ENCODE assay signal across 15 cellular contexts in genomic region chr17:17467720-17468119, GRCh38. TPM values are rescaled to one million over a fixed set of nuclear protein-coding genes. Genes with fewer than 3 reads are reported as not detected.
DNase-seq lines count a peak whose midpoint lies in the region; ATAC-seq and TF ChIP-seq lines count a peak whose summit lies in the region.
"Had no signal": no experiment of that assay in that cellular context is flagged by ENCODE, and none has a peak within 500 bp of the region (broad histone marks: within the 10 kb centered on the region; RNA-seq: fewer than 3 reads in every experiment).

No MANE protein-coding gene starts in this region.

- no peak for TF ChIP-seq EP300 in tibial nerve (IDR thresholded peaks at IDR 0.05)

- no peaks in the 10 kb centered on the region for H3K36me3 ChIP-seq in tibial nerve
- H3K36me3 ChIP-seq: prostate gland had no signal

- no peak for TF ChIP-seq POLR2A in tibial nerve (IDR thresholded peaks at IDR 0.05)

- H3K4me3 ChIP-seq in foreskin fibroblast (ENCODE audit: low read depth in 1 of 2, low read length in 2 of 2), result no peak overlapping the region
- H3K4me3 ChIP-seq in tibial nerve, result no peak overlapping the region
- H3K4me3 ChIP-seq: coronary artery, prostate gland had no signal

- no peaks in the 10 kb centered on the region for H3K4me1 ChIP-seq in tibial nerve
- H3K4me1 ChIP-seq: prostate gland had no signal

- no peak overlapping the region for H3K27ac ChIP-seq in tibial nerve
- H3K27ac ChIP-seq: coronary artery, prostate gland had no signal

- no peak for TF ChIP-seq CTCF in foreskin fibroblast (IDR thresholded peaks at IDR 0.05; ENCODE audit: low read depth, low read length)
- no peak for TF ChIP-seq CTCF in tibial nerve (IDR thresholded peaks at IDR 0.05)

- H3K9me3 ChIP-seq in tibial nerve, result no peaks in the 10 kb centered on the region
- H3K9me3 ChIP-seq: prostate gland had no signal

- no peaks in the 10 kb centered on the region for H3K27me3 ChIP-seq in tibial nerve

- peak; percentile 55 for ATAC-seq in left ventricle myocardium superior
- ATAC-seq: activated T-cell treated with anti-CD3 and anti-CD28 coated beads, Interleukin-2, amount 50 U/mL, for 4 hours; naive thymus-derived CD4-positive, alpha-beta T cell had no signal

- 47 to 50% methylated on average over 5 of the region's 5 CpGs for WGBS in tibial nerve, 2 donors

- intact Hi-C loops in left ventricle myocardium superior (cut with micrococcal nuclease) (no loop called here), cardiac septum (cut with DNase I) (no loop called here)

- DNase-seq in left ventricle myocardium superior (no peak), cardiac septum (ENCODE audit: low spot score) (no peak), SW480 (ENCODE audit: low spot score) (peak; percentile 35), foreskin fibroblast (peak; percentile 36 to 55), putamen (ENCODE audit: low spot score) (no peak), GDM1 (lab: John Stamatoyannopoulos, UW) (no peak), kidney glomerular epithelial cell (lab: John Stamatoyannopoulos, UW) (no peak), tibial nerve (ENCODE audit: low spot score in 2 of 2) (no peak)
- DNase-seq: activated CD4-positive, alpha-beta T cell treated with anti-CD3 and anti-CD28 coated beads, Interleukin-2, amount 50 U/mL, for 48 hours; activated naive CD8-positive, alpha-beta T cell treated with anti-CD3 and anti-CD28 coated beads, Interleukin-2, amount 10 ng/mL, durations not matched to agents 7 days and 5 days; activated T-cell treated with anti-CD3 and anti-CD28 coated beads, Interleukin-2, amount 50 U/mL, for 4 hours; naive thymus-derived CD4-positive, alpha-beta T cell; NCI-H2107 had no signal

RNA-seq across cellular contexts. Expression of gene MED9, which starts 9.1 kb away (rescaled TPM):
- total RNA-seq in left ventricle myocardium superior, result 42.0 TPM
- 30.5 TPM for total RNA-seq in cardiac septum
- 10 to 100 TPM in 3 of 4 donors, 1 to 10 TPM in 1; 8.0 to 17.5 (median 13.6) TPM for total RNA-seq in tibial nerve

RNA-seq across cellular contexts. Expression of gene RASD1, which starts 28.5 kb away (rescaled TPM):
- 50.8 TPM for total RNA-seq in left ventricle myocardium superior
- 4.4 TPM for total RNA-seq in cardiac septum
- 100 to 1,000 TPM; 166 to 250 (median 231) TPM for total RNA-seq in tibial nerve

Comparison
In these comparisons a context has a peak if more than half of its experiments do, and no peak if none do; other contexts are left out.
1. DNase-seq: peak in SW480 (single experiment) and foreskin fibroblast (2 of 2); none in left ventricle myocardium superior (single experiment), cardiac septum (single experiment), putamen (single experiment), GDM1 (single experiment), kidney glomerular epithelial cell (single experiment) and tibial nerve (0 of 2).